Comparison of ENCODE assay signal across 13 cellular contexts in genomic region chr2:240619506-240620148, GRCh38. TPM values are rescaled to one million over a fixed set of nuclear protein-coding genes. Genes with fewer than 3 reads are reported as not detected.
A peak's percentile ranks its signal among the peaks of the same experiment; 100 is the strongest.
DNase-seq lines count a peak whose midpoint lies in the region; TF ChIP-seq lines count a peak whose summit lies in the region.
"Had no signal": no experiment of that assay in that cellular context is flagged by ENCODE, and none has a peak within 500 bp of the region (broad histone marks: within the 10 kb centered on the region; RNA-seq: fewer than 3 reads in every experiment).

No MANE protein-coding gene starts in this region.

- peak overlapping the region; percentile 15 for H2AFZ ChIP-seq in neuronal stem cell (ENCODE audit: low read length)

- peak; percentile 29 for DNase-seq in activated T-cell treated with anti-CD3 and anti-CD28 coated beads, Interleukin-2, amount 50 U/mL, for 24 hours
- no peak for DNase-seq in activated T-cell treated with anti-CD3 and anti-CD28 coated beads, Interleukin-2, amount 50 U/mL, for 48 hours
- DNase-seq in HuH-7 (ENCODE audit: low spot score), result peak; percentile 62
- DNase-seq in chondrocyte (ENCODE audit: low spot score), result peak; percentile 81
- DNase-seq in neuronal stem cell (ENCODE audit: low spot score), result no peak
- DNase-seq in NCI-H446 treated with DMSO at 0.1 percent for 48 hours (lab: John Stamatoyannopoulos, UW), result no peak
- no peak for DNase-seq in GDM1 (lab: John Stamatoyannopoulos, UW)
- DNase-seq in NCI-H748 (lab: John Stamatoyannopoulos, UW; ENCODE audit: unreplicated experiment), result no peak
- DNase-seq: EL, Karpas-422, NCI-H2029 treated with DMSO at 0.1 percent for 48 hours, SK-N-SH had no signal

- H2AK5ac ChIP-seq in neuronal stem cell (ENCODE audit: low read depth, low read length), result no peak overlapping the region

- H3K36me3 Mint-ChIP-seq in activated T-cell treated with anti-CD3 and anti-CD28 coated beads, Interleukin-2, amount 50 U/mL, for 24 hours (ENCODE audit: low read depth), result peaks cover 16% of the 10 kb centered on the region
- peaks cover 5% of the 10 kb centered on the region for H3K36me3 Mint-ChIP-seq in chondrocyte (ENCODE audit: low read depth)

- no peak overlapping the region for H3K4ac ChIP-seq in neuronal stem cell (ENCODE audit: low read length)

- H3K4me2 ChIP-seq in neuronal stem cell (ENCODE audit: insufficient read depth, low read length, poor library complexity, severe bottlenecking), result no peak overlapping the region
- H3K4me2 ChIP-seq: SK-N-SH had no signal

- peaks cover 5 to 9% of the 10 kb centered on the region in 2 donors for H3K9me3 ChIP-seq in neuronal stem cell (replicated peaks in 1 of 2; ENCODE audit: control insufficient read depth in 2 of 2, insufficient read depth in 1 of 2, low read depth in 1 of 2, low read length in 2 of 2)
- H3K9me3 ChIP-seq: gastroesophageal sphincter, SK-N-SH had no signal

- no peak overlapping the region for H2BK12ac ChIP-seq in neuronal stem cell (ENCODE audit: low read length)

- no peak overlapping the region for H3K23ac ChIP-seq in neuronal stem cell (ENCODE audit: low read depth, low read length, poor library complexity)

- TF ChIP-seq CTCF in chondrocyte (IDR thresholded peaks at IDR 0.05), result no peak

- no peak overlapping the region for H3K4me3 Mint-ChIP-seq in activated T-cell treated with anti-CD3 and anti-CD28 coated beads, Interleukin-2, amount 50 U/mL, for 24 hours
- no peak overlapping the region for H3K4me3 Mint-ChIP-seq in chondrocyte (ENCODE audit: unreplicated experiment)

- peaks cover 0 to 2% of the 10 kb centered on the region in 2 donors for H3K4me1 ChIP-seq in neuronal stem cell (ENCODE audit: control insufficient read depth in 2 of 2, insufficient read depth in 1 of 2, low read depth in 1 of 2, low read length in 2 of 2)
- H3K4me1 ChIP-seq: gastroesophageal sphincter had no signal

- H3K4me1 Mint-ChIP-seq in activated T-cell treated with anti-CD3 and anti-CD28 coated beads, Interleukin-2, amount 50 U/mL, for 24 hours (ENCODE audit: low read depth), result peaks cover 41% of the 10 kb centered on the region
- peaks cover 4% of the 10 kb centered on the region for H3K4me1 Mint-ChIP-seq in chondrocyte (ENCODE audit: low read depth)

- peaks cover 4% of the 10 kb centered on the region for H3K9me3 Mint-ChIP-seq in activated T-cell treated with anti-CD3 and anti-CD28 coated beads, Interleukin-2, amount 50 U/mL, for 24 hours
- H3K9me3 Mint-ChIP-seq in chondrocyte (ENCODE audit: low read depth), result peaks cover 12% of the 10 kb centered on the region

- H2BK5ac ChIP-seq in neuronal stem cell (ENCODE audit: low read length), result no peak overlapping the region

- no peaks in the 10 kb centered on the region for H3K79me1 ChIP-seq in neuronal stem cell (ENCODE audit: low read depth, low read length)

- peak overlapping the region; percentile 17 for H3K18ac ChIP-seq in neuronal stem cell (ENCODE audit: low read length)

- H3K4me3 ChIP-seq in neuronal stem cell (ENCODE audit: low read length in 2 of 2), result no peak overlapping the region
- H3K4me3 ChIP-seq: gastroesophageal sphincter had no signal

- H3K27me3 Mint-ChIP-seq in activated T-cell treated with anti-CD3 and anti-CD28 coated beads, Interleukin-2, amount 50 U/mL, for 24 hours, result no peaks in the 10 kb centered on the region
- no peaks in the 10 kb centered on the region for H3K27me3 Mint-ChIP-seq in chondrocyte (ENCODE audit: low read depth)

- H4K8ac ChIP-seq in neuronal stem cell (ENCODE audit: low read depth, low read length), result no peak overlapping the region

- no peak overlapping the region for H2BK15ac ChIP-seq in neuronal stem cell (ENCODE audit: low read length)

- WGBS in neuronal stem cell (ENCODE audit: extremely low coverage in 2 of 2, insufficient read length in 2 of 2, insufficient replicate concordance in 1 of 2), 2 donors, result no CpG with 5 or more reads among the region's 19 CpGs

- H3K27me3 ChIP-seq in neuronal stem cell (ENCODE audit: control insufficient read depth in 3 of 3, insufficient read depth in 3 of 3, low read depth in 1 of 3, low read length in 3 of 3), result no peaks in the 10 kb centered on the region
- H3K27me3 ChIP-seq: gastroesophageal sphincter had no signal

- no peak overlapping the region for H3K14ac ChIP-seq in neuronal stem cell (ENCODE audit: low read length)

- no peaks in the 10 kb centered on the region for H3K36me3 ChIP-seq in neuronal stem cell (replicated peaks in 1 of 2; ENCODE audit: control insufficient read depth in 2 of 2, insufficient read depth in 2 of 2, low read length in 2 of 2)

- no peak overlapping the region for H3K9ac ChIP-seq in neuronal stem cell (ENCODE audit: low read depth, low read length, poor library complexity)
- H3K9ac ChIP-seq: SK-N-SH had no signal

- no peak overlapping the region for H4K91ac ChIP-seq in neuronal stem cell (ENCODE audit: low read depth, low read length, poor library complexity)

- no peak overlapping the region for H3K27ac Mint-ChIP-seq in activated T-cell treated with anti-CD3 and anti-CD28 coated beads, Interleukin-2, amount 50 U/mL, for 24 hours
- no peak overlapping the region for H3K27ac Mint-ChIP-seq in chondrocyte (ENCODE audit: unreplicated experiment)

- H3K27ac ChIP-seq in neuronal stem cell (replicated peaks; ENCODE audit: low read length), result no peak overlapping the region
- H3K27ac ChIP-seq: gastroesophageal sphincter had no signal

- no peak overlapping the region for H2BK120ac ChIP-seq in neuronal stem cell (ENCODE audit: low read depth, low read length)

RNA-seq across cellular contexts. Expression of gene GPR35, which starts 5.7 kb away (rescaled TPM):
- 1.9 to 2.9 TPM (median 2.8 TPM) in 3 replicates for total RNA-seq in chondrocyte
- 0.92 TPM for polyA plus RNA-seq in neuronal stem cell (2013, experiment 1 of 2)
- 0.96 TPM for polyA plus RNA-seq in neuronal stem cell (2013, experiment 2 of 2)

RNA-seq across cellular contexts. Expression of gene CAPN10, which starts 33.1 kb away (rescaled TPM):
- total RNA-seq in chondrocyte, result 22.0 to 29.4 TPM (median 22.7 TPM) in 3 replicates
- polyA plus RNA-seq in neuronal stem cell (2013, experiment 1 of 2), result 24.5 TPM
- polyA plus RNA-seq in neuronal stem cell (2013, experiment 2 of 2), result 23.9 TPM

RNA-seq across cellular contexts. Expression of gene RNPEPL1, which starts 51.3 kb away (rescaled TPM):
- total RNA-seq in chondrocyte, result 54.9 to 63.2 TPM (median 61.3 TPM) in 3 replicates
- 15.2 TPM for polyA plus RNA-seq in neuronal stem cell (2013, experiment 1 of 2)
- polyA plus RNA-seq in neuronal stem cell (2013, experiment 2 of 2), result 15.3 TPM

RNA-seq across cellular contexts. Expression of gene DUSP28, which starts 59.5 kb away (rescaled TPM):
- total RNA-seq in chondrocyte, result 3.4 to 4.7 TPM (median 3.7 TPM) in 3 replicates
- 3.8 TPM for polyA plus RNA-seq in neuronal stem cell (2013, experiment 1 of 2)
- 3.2 TPM for polyA plus RNA-seq in neuronal stem cell (2013, experiment 2 of 2)

Comparison
In these comparisons a context has a peak if more than half of its experiments do, and no peak if none do; other contexts are left out.
1. DNase-seq: peak in activated T-cell treated with anti-CD3 and anti-CD28 coated beads, Interleukin-2, amount 50 U/mL, for 24 hours (single experiment), HuH-7 (single experiment) and chondrocyte (single experiment); none in activated T-cell treated with anti-CD3 and anti-CD28 coated beads, Interleukin-2, amount 50 U/mL, for 48 hours (0 of 2), neuronal stem cell (single experiment), NCI-H446 treated with DMSO at 0.1 percent for 48 hours (single experiment), GDM1 (single experiment) and NCI-H748 (single experiment).